ENCODE assay signal across 13 cellular contexts in genomic region chr5:116652903-116653302, GRCh38.
DNase-seq lines count a peak whose midpoint lies in the region; ATAC-seq lines count a peak whose summit lies in the region.
"Had no signal": no experiment of that assay in that cellular context is flagged by ENCODE, and none has a peak within 500 bp of the region (broad histone marks: within the 10 kb centered on the region; RNA-seq: fewer than 3 reads in every experiment).

No MANE protein-coding gene starts in this region.

- POLR2A ChIA-PET in T-cell (lab: Charles Lee), result no interaction called here

- CTCF ChIA-PET in T-cell (lab: Charles Lee), result no interaction called here

- H3K36me3 Mint-ChIP-seq in T-cell, result no peaks in the 10 kb centered on the region

- no peak overlapping the region for H3K27ac Mint-ChIP-seq in T-cell
- H3K27ac Mint-ChIP-seq: activated CD4-positive, alpha-beta T cell treated with anti-CD3 and anti-CD28 coated beads, Interleukin-2, amount 10 ng/mL, durations not matched to agents 7 days and 5 days; CD4-positive, alpha-beta T cell had no signal

- H3K4me3 Mint-ChIP-seq in T-cell, result no peak overlapping the region
- H3K4me3 Mint-ChIP-seq: activated CD4-positive, alpha-beta T cell treated with anti-CD3 and anti-CD28 coated beads, Interleukin-2, amount 10 ng/mL, durations not matched to agents 7 days and 5 days; CD4-positive, alpha-beta T cell had no signal

- no peak overlapping the region for H3K4me3 ChIP-seq in skeletal muscle cell (ENCODE audit: low read depth, low read length)
- H3K4me3 ChIP-seq: lung, prostate gland had no signal

- peaks cover 5 to 9% of the 10 kb centered on the region in 2 donors for H3K27me3 Mint-ChIP-seq in T-cell

- no peaks in the 10 kb centered on the region for H3K9me3 Mint-ChIP-seq in T-cell
- H3K9me3 Mint-ChIP-seq: activated CD4-positive, alpha-beta T cell treated with anti-CD3 and anti-CD28 coated beads, Interleukin-2, amount 10 ng/mL, durations not matched to agents 7 days and 5 days; CD4-positive, alpha-beta T cell had no signal

- ATAC-seq in HG03280 (IDR thresholded peaks at IDR 0.05; ENCODE audit: unreplicated experiment), result no peak
- no peak for ATAC-seq in T-cell (replicated peaks in 1 of 4)

- no peaks in the 10 kb centered on the region for H3K4me1 Mint-ChIP-seq in T-cell
- H3K4me1 Mint-ChIP-seq: activated CD4-positive, alpha-beta T cell treated with anti-CD3 and anti-CD28 coated beads, Interleukin-2, amount 10 ng/mL, durations not matched to agents 7 days and 5 days had no signal

- peak; percentile 52 for DNase-seq in NCI-H69 (lab: John Stamatoyannopoulos, UW)
- DNase-seq in inferior parietal cortex (ENCODE audit: extremely low spot score), result peak; percentile 63
- peak; percentile 63 for DNase-seq in skeletal muscle cell (ENCODE audit: low read depth)
- DNase-seq in T-cell, result no peak
- no peak for DNase-seq in LoVo (ENCODE audit: low spot score)
- DNase-seq: activated CD4-positive, alpha-beta T cell treated with anti-CD3 and anti-CD28 coated beads, Interleukin-2, amount 10 ng/mL, durations not matched to agents 7 days and 5 days; CD4-positive, alpha-beta T cell; central memory CD4-positive, alpha-beta T cell; NK-92 treated with Interleukin-12 subunit alpha and Interleukin-12 subunit beta, amount 100 ng/mL, for 24 hours had no signal

- H3K27ac ChIP-seq in cingulate gyrus (ENCODE audit: low read depth, low read length), result peak overlapping the region; percentile 75
- H3K27ac ChIP-seq: prostate gland had no signal

Comparison
In these comparisons a context has a peak if more than half of its experiments do, and no peak if none do; other contexts are left out.
1. DNase-seq: peak in NCI-H69 (single experiment), inferior parietal cortex (single experiment) and skeletal muscle cell (single experiment); none in T-cell (0 of 34) and LoVo (single experiment).